ENCODE assay signal across 22 cellular contexts in genomic region chr9:87123830-87124229, GRCh38.
"Had no signal": no experiment of that assay in that cellular context is flagged by ENCODE, and none has a peak within 500 bp of the region (broad histone marks: within the 10 kb centered on the region; RNA-seq: fewer than 3 reads in every experiment).

No MANE protein-coding gene starts in this region.

- H3K27ac Mint-ChIP-seq: activated CD4-positive, alpha-beta T cell treated with anti-CD3 and anti-CD28 coated beads, Interleukin-2, amount 10 ng/mL, durations not matched to agents 24 days and 14 days; activated CD8-positive, alpha-beta memory T cell treated with anti-CD3 and anti-CD28 coated beads, Interleukin-2, amount 10 ng/mL, durations not matched to agents 7 days and 5 days; activated T-helper 1 cell treated with anti-CD3 and anti-CD28 coated beads, Interleukin-12 subunit alpha, Interleukin-12 subunit beta, Interleukin-2, Interleukin-4 antibody, amounts not matched to agents 30 ng/mL and 10 ng/mL and 1 ng/mL, durations not matched to agents 14 hours and 24 hours and 36 hours; naive B cell; stimulated activated naive CD8-positive, alpha-beta T cell treated with anti-CD3 and anti-CD28 coated beads, Interleukin-15, amount 100 ng/mL, for 72 hours had no signal

- H3K36me3 Mint-ChIP-seq: activated CD8-positive, alpha-beta memory T cell treated with anti-CD3 and anti-CD28 coated beads, Interleukin-2, amount 10 ng/mL, durations not matched to agents 7 days and 5 days had no signal

- FAIRE-seq: bronchial epithelial cell had no signal

- ATAC-seq: activated CD8-positive, alpha-beta memory T cell treated with anti-CD3 and anti-CD28 coated beads, Interleukin-2, amount 10 ng/mL, durations not matched to agents 7 days and 5 days; gastroesophageal sphincter had no signal

- DNase-seq: activated CD4-positive, alpha-beta T cell treated with anti-CD3 and anti-CD28 coated beads, Interleukin-2, amount 10 ng/mL, durations not matched to agents 24 days and 14 days; activated CD8-positive, alpha-beta memory T cell treated with anti-CD3 and anti-CD28 coated beads, Interleukin-2, amount 10 ng/mL, durations not matched to agents 7 days and 5 days; activated CD8-positive, alpha-beta T cell treated with anti-CD3 and anti-CD28 coated beads for 36 hours; activated gamma-delta T cell; activated naive CD4-positive, alpha-beta T cell treated with anti-CD3 and anti-CD28 coated beads, Interleukin-2, amount 50 U/mL, for 16 hours; activated T-cell treated with anti-CD3 and anti-CD28 coated beads for 4 hours; cerebellar nuclear complex; esophagus squamous epithelium; head of caudate nucleus; hypothalamus; left cardiac atrium; mesendoderm; naive B cell; stimulated activated CD4-positive, alpha-beta T cell treated with anti-CD3 and anti-CD28 coated beads, Interleukin-1b, Interleukin-23, amount 100 ng/mL, for 48 hours; stimulated activated naive CD8-positive, alpha-beta T cell treated with anti-CD3 and anti-CD28 coated beads, Interleukin-15, amount 100 ng/mL, for 72 hours; T-helper 2 cell; tibial artery had no signal

- H3K27me3 Mint-ChIP-seq: activated CD4-positive, alpha-beta T cell treated with anti-CD3 and anti-CD28 coated beads, Interleukin-2, amount 10 ng/mL, durations not matched to agents 24 days and 14 days; activated CD8-positive, alpha-beta memory T cell treated with anti-CD3 and anti-CD28 coated beads, Interleukin-2, amount 10 ng/mL, durations not matched to agents 7 days and 5 days had no signal

- H3K4me1 Mint-ChIP-seq: naive B cell had no signal

- H3K36me3 ChIP-seq: esophagus squamous epithelium, gastroesophageal sphincter, prostate gland, tibial artery had no signal

- H3K9me3 Mint-ChIP-seq: activated CD4-positive, alpha-beta T cell treated with anti-CD3 and anti-CD28 coated beads, Interleukin-2, amount 10 ng/mL, durations not matched to agents 24 days and 14 days; activated CD8-positive, alpha-beta T cell treated with anti-CD3 and anti-CD28 coated beads for 36 hours had no signal

- H3K27ac ChIP-seq: coronary artery had no signal

- H3K4me3 ChIP-seq: coronary artery, esophagus squamous epithelium, gastroesophageal sphincter, prostate gland, tibial artery had no signal

- H3K9me3 ChIP-seq: esophagus squamous epithelium, gastroesophageal sphincter, prostate gland, tibial artery had no signal

- H3K27me3 ChIP-seq: esophagus squamous epithelium, gastroesophageal sphincter, tibial artery had no signal

- H3K4me3 Mint-ChIP-seq: activated CD4-positive, alpha-beta T cell treated with anti-CD3 and anti-CD28 coated beads, Interleukin-2, amount 10 ng/mL, durations not matched to agents 24 days and 14 days; activated CD8-positive, alpha-beta memory T cell treated with anti-CD3 and anti-CD28 coated beads, Interleukin-2, amount 10 ng/mL, durations not matched to agents 7 days and 5 days; activated CD8-positive, alpha-beta T cell treated with anti-CD3 and anti-CD28 coated beads for 36 hours; activated T-helper 1 cell treated with anti-CD3 and anti-CD28 coated beads, Interleukin-12 subunit alpha, Interleukin-12 subunit beta, Interleukin-2, Interleukin-4 antibody, amounts not matched to agents 30 ng/mL and 10 ng/mL and 1 ng/mL, durations not matched to agents 14 hours and 24 hours and 36 hours; naive B cell; stimulated activated naive CD8-positive, alpha-beta T cell treated with anti-CD3 and anti-CD28 coated beads, Interleukin-15, amount 100 ng/mL, for 72 hours had no signal
